Comparison of ENCODE assay signal across 17 cellular contexts in genomic region chr21:15468368-15468767, GRCh38.
"Had no signal": no experiment of that assay in that cellular context is flagged by ENCODE, and none has a peak within 500 bp of the region (broad histone marks: within the 10 kb centered on the region; RNA-seq: fewer than 3 reads in every experiment).

No MANE protein-coding gene starts in this region.

- H3K27me3 Mint-ChIP-seq: stimulated activated memory B cell treated with anti-CD40 and anti-IgM and Interleukin-4, amounts not matched to agents 10 μg/mL and 1 μg/mL and 100 μg/mL, for 72 hours had no signal

- H3K4me3 Mint-ChIP-seq: activated B cell treated with CpG ODN at 0.5 μM for 24 hours; activated T-helper 17 cell treated with anti-CD3 and anti-CD28 coated beads, Interleukin-2, amount 50 U/mL, for 72 hours; stimulated activated memory B cell treated with anti-CD40 and anti-IgM and Interleukin-4, amounts not matched to agents 10 μg/mL and 1 μg/mL and 100 μg/mL, for 72 hours had no signal

- H3K27ac ChIP-seq: adrenal gland, dorsolateral prefrontal cortex, foreskin keratinocyte, heart left ventricle, parathyroid adenoma, tibial nerve had no signal

- H3K27me3 ChIP-seq: adrenal gland, dorsolateral prefrontal cortex, foreskin keratinocyte, heart left ventricle, spleen, tibial nerve had no signal

- H3K9ac ChIP-seq: parathyroid adenoma had no signal

- H3K4me3 ChIP-seq: adrenal gland, dorsolateral prefrontal cortex, heart left ventricle, spleen, tibial nerve had no signal

- H3K9me3 ChIP-seq: adrenal gland, heart left ventricle, spleen, tibial nerve had no signal

- FAIRE-seq: TTC549 had no signal

- ATAC-seq: activated T-helper 17 cell treated with anti-CD3 and anti-CD28 coated beads, Interleukin-2, amount 50 U/mL, for 72 hours; foreskin keratinocyte; heart left ventricle; left colon; stimulated activated memory B cell treated with anti-CD40 and anti-IgM and Interleukin-4, amounts not matched to agents 10 μg/mL and 1 μg/mL and 100 μg/mL, for 72 hours had no signal

- H3K27ac Mint-ChIP-seq: activated B cell treated with CpG ODN at 0.5 μM for 24 hours; activated T-helper 17 cell treated with anti-CD3 and anti-CD28 coated beads, Interleukin-2, amount 50 U/mL, for 72 hours; stimulated activated memory B cell treated with anti-CD40 and anti-IgM and Interleukin-4, amounts not matched to agents 10 μg/mL and 1 μg/mL and 100 μg/mL, for 72 hours had no signal

- H3K4me1 ChIP-seq: adrenal gland, foreskin keratinocyte, parathyroid adenoma had no signal

- H3K36me3 Mint-ChIP-seq: stimulated activated memory B cell treated with anti-CD40 and anti-IgM and Interleukin-4, amounts not matched to agents 10 μg/mL and 1 μg/mL and 100 μg/mL, for 72 hours had no signal

- H3K36me3 ChIP-seq: adrenal gland, heart left ventricle, spleen, tibial nerve had no signal

- H3K4me1 Mint-ChIP-seq: activated B cell treated with CpG ODN at 0.5 μM for 24 hours; activated T-helper 17 cell treated with anti-CD3 and anti-CD28 coated beads, Interleukin-2, amount 50 U/mL, for 72 hours; stimulated activated memory B cell treated with anti-CD40 and anti-IgM and Interleukin-4, amounts not matched to agents 10 μg/mL and 1 μg/mL and 100 μg/mL, for 72 hours had no signal

- H3K9me3 Mint-ChIP-seq: activated B cell treated with CpG ODN at 0.5 μM for 24 hours had no signal

- H2AFZ ChIP-seq: parathyroid adenoma had no signal

- H3K79me2 ChIP-seq: parathyroid adenoma had no signal

- DNase-seq: activated B cell treated with CpG ODN at 0.5 μM for 24 hours; activated CD4-positive, alpha-beta T cell treated with anti-CD3 and anti-CD28 coated beads, Interleukin-2, amount 50 U/mL, for 1 hour; activated naive CD4-positive, alpha-beta T cell treated with anti-CD3 and anti-CD28 coated beads, Interleukin-2, amount 50 U/mL, for 16 hours; activated T-cell treated with anti-CD3 and anti-CD28 coated beads for 4 hours; adrenal gland; dorsolateral prefrontal cortex; foreskin keratinocyte; heart left ventricle; left colon; spleen; stimulated activated CD4-positive, alpha-beta T cell treated with anti-CD3 and anti-CD28 coated beads, Interleukin-1b, Interleukin-23, amount 100 ng/mL, for 48 hours; T-helper 2 cell had no signal
